1 cellular context compared by ENCODE assay signal in genomic region chr9:133133680-133134418, GRCh38.
TF ChIP-seq lines count a peak whose summit lies in the region.

No MANE protein-coding gene starts in this region.

TF ChIP-seq in K562, 482 proteins besides CTCF, POLR2A, EP300 and RAD21 (continued from another document and continues in another):
- TF ChIP-seq SNAPC5 (CRISPR knock-in tag; IDR thresholded peaks at IDR 0.05) (no peak), HMBOX1 (IDR thresholded peaks at IDR 0.05) (peak; percentile 72), TSHZ1 (CRISPR knock-in tag; IDR thresholded peaks at IDR 0.05) (no peak), FOXP4 (CRISPR knock-in tag; IDR thresholded peaks at IDR 0.05; ENCODE audit: borderline replicate concordance) (peak; percentile 98), PHB2 (IDR thresholded peaks at IDR 0.05; ENCODE audit: low read depth) (no peak), WHSC1 (IDR thresholded peaks at IDR 0.05; ENCODE audit: low read length) (no peak), CGGBP1 (CRISPR knock-in tag; IDR thresholded peaks at IDR 0.05) (no peak), ATF6 (CRISPR knock-in tag; IDR thresholded peaks at IDR 0.05) (no peak), CXXC5 (CRISPR knock-in tag; IDR thresholded peaks at IDR 0.05) (peak; percentile 53; the same call in 1 of the 2 replicates), RFX7 (CRISPR knock-in tag; IDR thresholded peaks at IDR 0.05) (no peak), ELK1 (CRISPR knock-in tag; IDR thresholded peaks at IDR 0.05) (no peak), ZNF699 (CRISPR knock-in tag; IDR thresholded peaks at IDR 0.05; ENCODE audit: insufficient replicate concordance) (no peak), NBN (IDR thresholded peaks at IDR 0.05; ENCODE audit: low read depth) (no peak), HMGXB4 (CRISPR knock-in tag; IDR thresholded peaks at IDR 0.05) (no peak), RFX1 (IDR thresholded peaks at IDR 0.05) (peak; percentile 93), MTA3 (IDR thresholded peaks at IDR 0.05; ENCODE audit: borderline replicate concordance) (0 out of 2 replicates have a peak, but pooled peaks have one; percentile 71), ZNF384 (IDR thresholded peaks at IDR 0.05; ENCODE audit: low read depth, low read length) (no peak), ZNF778 (CRISPR knock-in tag; IDR thresholded peaks at IDR 0.05) (no peak), CBX8 (IDR thresholded peaks at IDR 0.05; ENCODE audit: borderline replicate concordance, extremely low read depth, low read depth, low read length, poor library complexity, severe bottlenecking) (no peak), SRSF3 (IDR thresholded peaks at IDR 0.05; ENCODE audit: insufficient read depth, low read length) (no peak), HBP1 (CRISPR knock-in tag; IDR thresholded peaks at IDR 0.05) (no peak), DACH1 (IDR thresholded peaks at IDR 0.05; ENCODE audit: partially characterized antibody) (peak; percentile 37), PRMT5 (CRISPR knock-in tag; IDR thresholded peaks at IDR 0.05) (no peak), IRF9 (tag; IDR thresholded peaks at IDR 0.05) (no peak), ZFP30 (CRISPR knock-in tag; IDR thresholded peaks at IDR 0.05; ENCODE audit: borderline replicate concordance) (no peak), ZNF445 (CRISPR knock-in tag; IDR thresholded peaks at IDR 0.05; ENCODE audit: low read depth) (no peak), HNRNPH1 (optimal IDR thresholded peaks at IDR 0.05; ENCODE audit: low read depth, low read length) (no peak), ZNF3 (CRISPR knock-in tag; IDR thresholded peaks at IDR 0.05) (no peak), ZNF436 (CRISPR knock-in tag; IDR thresholded peaks at IDR 0.05) (no peak), THRAP3 (IDR thresholded peaks at IDR 0.05; ENCODE audit: borderline replicate concordance) (no peak), U2AF2 (optimal IDR thresholded peaks at IDR 0.05; ENCODE audit: low read depth, low read length) (no peak), TEAD1 (CRISPR knock-in tag; IDR thresholded peaks at IDR 0.05) (peak in 1 of 2 experiments; percentile 40; a peak in 1 of 4 replicates), BMI1 (IDR thresholded peaks at IDR 0.05; ENCODE audit: low read length) (peak; percentile 84), CBFA2T2 (conservative IDR thresholded peaks at IDR 0.05) (no peak; the same call in 1 of the 2 replicates), IRF2 (CRISPR knock-in tag; IDR thresholded peaks at IDR 0.05) (no peak), EGR1 (conservative IDR thresholded peaks at IDR 0.05) (no peak), FOS (IDR thresholded peaks at IDR 0.05; ENCODE audit: extremely low read depth, insufficient read length) (peak; percentile 77), NFYB (IDR thresholded peaks at IDR 0.05; ENCODE audit: extremely low read depth, insufficient read length) (no peak), ARID3A (IDR thresholded peaks at IDR 0.05; ENCODE audit: borderline replicate concordance, low read depth, low read length) (no peak), ZNF408 (CRISPR knock-in tag; IDR thresholded peaks at IDR 0.05; ENCODE audit: low read depth) (no peak), SFPQ (IDR thresholded peaks at IDR 0.05; ENCODE audit: low read depth, low read length) (no peak), MTF1 (CRISPR knock-in tag; IDR thresholded peaks at IDR 0.05; ENCODE audit: borderline replicate concordance) (no peak), CBFB (CRISPR knock-in tag; IDR thresholded peaks at IDR 0.05) (0 out of 2 replicates have a peak, but pooled peaks have one; percentile 33), NCOA2 (IDR thresholded peaks at IDR 0.05; ENCODE audit: partially characterized antibody in 2 of 2) (no peak), ZNF830 (CRISPR knock-in tag; IDR thresholded peaks at IDR 0.05) (no peak), USF1 (CRISPR knock-in tag; IDR thresholded peaks at IDR 0.05) (no peak)
